ENCODE assay signal across 11 cellular contexts in genomic region chr1:8409666-8410065, GRCh38.
A peak's percentile ranks its signal among the peaks of the same experiment; 100 is the strongest.
DNase-seq lines count a peak whose midpoint lies in the region; ATAC-seq and TF ChIP-seq lines count a peak whose summit lies in the region.
"Had no signal": no experiment of that assay in that cellular context is flagged by ENCODE, and none has a peak within 500 bp of the region (broad histone marks: within the 10 kb centered on the region; RNA-seq: fewer than 3 reads in every experiment).

No MANE protein-coding gene starts in this region.

- WGBS in esophagus muscularis mucosa, result 71% methylated on average over 4 of the region's 4 CpGs
- 62 to 72% (median 70%) methylated on average over 4 of the region's 4 CpGs for WGBS in psoas muscle, 3 donors

- no peak for TF ChIP-seq EP300 in esophagus muscularis mucosa (IDR thresholded peaks at IDR 0.05)

- H3K4me1 ChIP-seq in Peyer's patch (peaks cover 0 to 72% (median 19%) of the 10 kb centered on the region in 4 donors), esophagus muscularis mucosa (peaks cover 96 to 100% (median 100%) of the 10 kb centered on the region in 4 donors), psoas muscle (peaks cover 78% of the 10 kb centered on the region)

- peaks cover 28% of the 10 kb centered on the region for H3K4me1 Mint-ChIP-seq in CD14-positive monocyte

- intact Hi-C loops in CD14-positive monocyte (cut with micrococcal nuclease) (no loop called here), esophagus muscularis mucosa (cut with DNase I) (loop anchor here (5.0 kb wide), 1 partner anchor 37 kb away; no protein-coding TSS in a partner anchor), psoas muscle (cut with DNase I) (no loop called here), sciatic nerve (cut with DNase I) (no loop called here)

- no peak overlapping the region for H3K4me3 Mint-ChIP-seq in CD14-positive monocyte

- TF ChIP-seq CTCF in CD14-positive monocyte (IDR thresholded peaks at IDR 0.05), result no peak
- no peak for TF ChIP-seq CTCF in Peyer's patch (IDR thresholded peaks at IDR 0.05)
- TF ChIP-seq CTCF in esophagus muscularis mucosa (IDR thresholded peaks at IDR 0.05), result no peak
- TF ChIP-seq CTCF in psoas muscle (IDR thresholded peaks at IDR 0.05), result no peak

- H3K4me3 ChIP-seq in Peyer's patch (peak overlapping the region in 2 of 4 donors; percentile 17 to 24), esophagus muscularis mucosa (peak overlapping the region in 3 of 4 donors; percentile 2 to 14 (median 3)), psoas muscle (peak overlapping the region; percentile 22)

- peaks cover 0 to 4% (median 0%) of the 10 kb centered on the region in 3 donors for H3K27me3 Mint-ChIP-seq in CD14-positive monocyte (ENCODE audit: low read depth in 3 of 3)
- H3K27me3 Mint-ChIP-seq: T-cell had no signal

- TF ChIP-seq POLR2A in Peyer's patch (IDR thresholded peaks at IDR 0.05) (no peak), esophagus muscularis mucosa (IDR thresholded peaks at IDR 0.05; ENCODE audit: low read depth) (no peak)

- H3K27ac ChIP-seq in Peyer's patch (peak overlapping the region; percentile 62 to 90 (median 76)), esophagus muscularis mucosa (replicated peaks in 1 of 4) (peak overlapping the region; percentile 99), psoas muscle (peak overlapping the region; percentile 98)

- no peaks in the 10 kb centered on the region for H3K9me3 Mint-ChIP-seq in CD14-positive monocyte
- H3K9me3 Mint-ChIP-seq: T-cell had no signal

- H3K9me3 ChIP-seq in Peyer's patch (no peaks in the 10 kb centered on the region), esophagus muscularis mucosa (no peaks in the 10 kb centered on the region), psoas muscle (no peaks in the 10 kb centered on the region)

- H3K36me3 Mint-ChIP-seq in CD14-positive monocyte, result peaks cover 69 to 83% of the 10 kb centered on the region in 2 donors

- H3K36me3 ChIP-seq in Peyer's patch (peaks cover 0 to 9% (median 0%) of the 10 kb centered on the region in 3 donors), esophagus muscularis mucosa (peaks cover 4 to 59% (median 26%) of the 10 kb centered on the region in 4 donors), psoas muscle (ENCODE audit: insufficient read depth in 1 of 2, low read depth in 1 of 2) (peaks cover 0 to 12% of the 10 kb centered on the region in 2 donors)

- ATAC-seq in psoas muscle, result no peak
- ATAC-seq in sciatic nerve, result no peak

- DNase-seq in CD14-positive monocyte (ENCODE audit: low spot score), result no peak
- DNase-seq in Peyer's patch, result no peak
- no peak for DNase-seq in esophagus muscularis mucosa (ENCODE audit: extremely low spot score)
- DNase-seq in psoas muscle, result no peak
- DNase-seq in sciatic nerve (ENCODE audit: low spot score), result no peak
- no peak for DNase-seq in stimulated activated CD4-positive, alpha-beta T cell treated with anti-CD3 and anti-CD28 coated beads, Interleukin-4, amount 100 ng/mL, for 24 hours
- no peak for DNase-seq in activated effector memory CD4-positive, alpha-beta T cell treated with anti-CD3 and anti-CD28 coated beads, Interleukin-2, amount 50 U/mL, for 16 hours
- DNase-seq in nucleus accumbens (lab: John Stamatoyannopoulos, UW), result no peak
- DNase-seq: effector CD8-positive, alpha-beta T cell; NCI-H748 treated with DMSO at 0.1 percent for 48 hours had no signal

- H3K27me3 ChIP-seq in Peyer's patch (no peaks in the 10 kb centered on the region), esophagus muscularis mucosa (no peaks in the 10 kb centered on the region), psoas muscle (ENCODE audit: insufficient read depth in 3 of 3, low read length in 2 of 3) (no peaks in the 10 kb centered on the region)

- peak overlapping the region in 4 of 7 donors; percentile 49 to 84 (median 68) for H3K27ac Mint-ChIP-seq in CD14-positive monocyte
